1 cellular context compared by ENCODE assay signal in genomic region chr17:44133918-44134476, GRCh38.
TF ChIP-seq lines count a peak whose summit lies in the region.

No MANE protein-coding gene starts in this region.

TF ChIP-seq in HepG2, 621 proteins besides CTCF, POLR2A, EP300 and RAD21 (continued from another document and continues in another):
- TF ChIP-seq TFDP1 (CRISPR knock-in tag; IDR thresholded peaks at IDR 0.05; ENCODE audit: borderline replicate concordance) (peak; percentile 47; the same call in 1 of the 2 replicates), ZNF33B (CRISPR knock-in tag; IDR thresholded peaks at IDR 0.05) (no peak), TRIM22 (IDR thresholded peaks at IDR 0.05) (no peak), DRAP1 (CRISPR knock-in tag; IDR thresholded peaks at IDR 0.05) (0 out of 2 replicates have a peak, but pooled peaks have one; percentile 32), ZNF773 (CRISPR knock-in tag; IDR thresholded peaks at IDR 0.05; ENCODE audit: borderline replicate concordance) (no peak), CHD2 (IDR thresholded peaks at IDR 0.05; ENCODE audit: low read depth, low read length) (no peak), ZNF572 (CRISPR knock-in tag; IDR thresholded peaks at IDR 0.05) (no peak; the same call in 1 of the 2 replicates), HMGXB4 (CRISPR knock-in tag; IDR thresholded peaks at IDR 0.05; ENCODE audit: borderline replicate concordance in 1 of 2, low read depth in 1 of 2) (peak in 1 of 2 experiments; percentile 66; a peak in 2 of 4 replicates), KMT2B (CRISPR knock-in tag; IDR thresholded peaks at IDR 0.05) (no peak), FOXP1 (IDR thresholded peaks at IDR 0.05) (no peak), FOXP1 (CRISPR knock-in tag; IDR thresholded peaks at IDR 0.05) (peak; percentile 58), TFE3 (CRISPR knock-in tag; IDR thresholded peaks at IDR 0.05) (peak; percentile 53; the same call in 1 of the 2 replicates), ZNF296 (CRISPR knock-in tag; conservative IDR thresholded peaks at IDR 0.05) (no peak), SUZ12 (IDR thresholded peaks at IDR 0.05; ENCODE audit: low read depth, low read length) (no peak), KAT2B (IDR thresholded peaks at IDR 0.05; ENCODE audit: borderline replicate concordance, low read depth, low read length) (no peak), JARID2 (CRISPR knock-in tag; IDR thresholded peaks at IDR 0.05; ENCODE audit: insufficient replicate concordance) (no peak), ZNF362 (CRISPR knock-in tag; IDR thresholded peaks at IDR 0.05; ENCODE audit: borderline replicate concordance) (peak; percentile 70; the same call in 1 of the 2 replicates), SNRNP70 (IDR thresholded peaks at IDR 0.05; ENCODE audit: low read depth, low read length) (no peak), IRF9 (CRISPR knock-in tag; IDR thresholded peaks at IDR 0.05; ENCODE audit: borderline replicate concordance) (peak; percentile 53; the same call in 1 of the 2 replicates), NBN (conservative IDR thresholded peaks at IDR 0.05) (no peak), HMG20A (CRISPR knock-in tag; IDR thresholded peaks at IDR 0.05; ENCODE audit: borderline replicate concordance) (peak; percentile 67; the same call in 1 of the 2 replicates), ZNF510 (CRISPR knock-in tag; IDR thresholded peaks at IDR 0.05; ENCODE audit: low read depth) (peak; percentile 73; the same call in 1 of the 2 replicates), SRSF9 (IDR thresholded peaks at IDR 0.05; ENCODE audit: borderline replicate concordance, insufficient read depth, low read depth, low read length, poor library complexity, severe bottlenecking) (no peak), HDAC6 (IDR thresholded peaks at IDR 0.05; ENCODE audit: low read depth, low read length) (no peak), NFE2L1 (CRISPR knock-in tag; IDR thresholded peaks at IDR 0.05; ENCODE audit: borderline replicate concordance) (no peak), ARID2 (CRISPR knock-in tag; IDR thresholded peaks at IDR 0.05; ENCODE audit: borderline replicate concordance) (no peak), NFE2 (CRISPR knock-in tag; IDR thresholded peaks at IDR 0.05) (no peak), ZSCAN30 (CRISPR knock-in tag; IDR thresholded peaks at IDR 0.05) (0 out of 2 replicates have a peak, but pooled peaks have one; percentile 61), MTF2 (CRISPR knock-in tag; IDR thresholded peaks at IDR 0.05; ENCODE audit: borderline replicate concordance) (no peak), ZNF788 (CRISPR knock-in tag; IDR thresholded peaks at IDR 0.05; ENCODE audit: borderline replicate concordance) (peak; percentile 55; the same call in 1 of the 2 replicates), PHF20 (CRISPR knock-in tag; IDR thresholded peaks at IDR 0.05) (no peak; the same call in 1 of the 2 replicates), NCOR1 (IDR thresholded peaks at IDR 0.05; ENCODE audit: borderline replicate concordance, low read length) (no peak), CBX2 (IDR thresholded peaks at IDR 0.05; ENCODE audit: low read depth, low read length) (no peak), CBX2 (CRISPR knock-in tag; IDR thresholded peaks at IDR 0.05; ENCODE audit: low read depth) (no peak), SRY (CRISPR knock-in tag; IDR thresholded peaks at IDR 0.05) (peak; percentile 83), ASH2L (IDR thresholded peaks at IDR 0.05; ENCODE audit: insufficient read length, low read depth, low read length) (no peak), SP4 (CRISPR knock-in tag; IDR thresholded peaks at IDR 0.05) (no peak), BORCS8-MEF2B (CRISPR knock-in tag; IDR thresholded peaks at IDR 0.05) (peak; percentile 89)
- TF ChIP-seq, protein P1, sequence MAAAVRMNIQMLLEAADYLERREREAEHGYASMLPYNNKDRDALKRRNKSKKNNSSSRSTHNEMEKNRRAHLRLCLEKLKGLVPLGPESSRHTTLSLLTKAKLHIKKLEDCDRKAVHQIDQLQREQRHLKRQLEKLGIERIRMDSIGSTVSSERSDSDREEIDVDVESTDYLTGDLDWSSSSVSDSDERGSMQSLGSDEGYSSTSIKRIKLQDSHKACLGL (CRISPR knock-in tag; IDR thresholded peaks at IDR 0.05) = peak; percentile 69; the same call in 1 of the 2 replicates
- TF ChIP-seq, protein P2, sequence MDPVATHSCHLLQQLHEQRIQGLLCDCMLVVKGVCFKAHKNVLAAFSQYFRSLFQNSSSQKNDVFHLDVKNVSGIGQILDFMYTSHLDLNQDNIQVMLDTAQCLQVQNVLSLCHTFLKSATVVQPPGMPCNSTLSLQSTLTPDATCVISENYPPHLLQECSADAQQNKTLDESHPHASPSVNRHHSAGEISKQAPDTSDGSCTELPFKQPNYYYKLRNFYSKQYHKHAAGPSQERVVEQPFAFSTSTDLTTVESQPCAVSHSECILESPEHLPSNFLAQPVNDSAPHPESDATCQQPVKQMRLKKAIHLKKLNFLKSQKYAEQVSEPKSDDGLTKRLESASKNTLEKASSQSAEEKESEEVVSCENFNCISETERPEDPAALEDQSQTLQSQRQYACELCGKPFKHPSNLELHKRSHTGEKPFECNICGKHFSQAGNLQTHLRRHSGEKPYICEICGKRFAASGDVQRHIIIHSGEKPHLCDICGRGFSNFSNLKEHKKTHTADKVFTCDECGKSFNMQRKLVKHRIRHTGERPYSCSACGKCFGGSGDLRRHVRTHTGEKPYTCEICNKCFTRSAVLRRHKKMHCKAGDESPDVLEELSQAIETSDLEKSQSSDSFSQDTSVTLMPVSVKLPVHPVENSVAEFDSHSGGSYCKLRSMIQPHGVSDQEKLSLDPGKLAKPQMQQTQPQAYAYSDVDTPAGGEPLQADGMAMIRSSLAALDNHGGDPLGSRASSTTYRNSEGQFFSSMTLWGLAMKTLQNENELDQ (CRISPR knock-in tag; IDR thresholded peaks at IDR 0.05; ENCODE audit: borderline replicate concordance) = no peak
- TF ChIP-seq, protein P3, sequence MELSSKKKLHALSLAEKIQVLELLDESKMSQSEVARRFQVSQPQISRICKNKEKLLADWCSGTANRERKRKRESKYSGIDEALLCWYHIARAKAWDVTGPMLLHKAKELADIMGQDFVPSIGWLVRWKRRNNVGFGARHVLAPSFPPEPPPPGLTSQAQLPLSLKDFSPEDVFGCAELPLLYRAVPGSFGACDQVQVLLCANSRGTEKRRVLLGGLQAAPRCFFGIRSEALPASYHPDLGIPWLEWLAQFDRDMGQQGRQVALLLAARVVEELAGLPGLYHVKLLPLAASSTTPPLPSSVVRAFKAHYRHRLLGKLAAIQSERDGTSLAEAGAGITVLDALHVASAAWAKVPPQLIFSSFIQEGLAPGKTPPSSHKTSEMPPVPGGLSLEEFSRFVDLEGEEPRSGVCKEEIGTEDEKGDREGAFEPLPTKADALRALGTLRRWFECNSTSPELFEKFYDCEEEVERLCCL (CRISPR knock-in tag; IDR thresholded peaks at IDR 0.05; ENCODE audit: borderline replicate concordance) = 0 out of 2 replicates have a peak, but pooled peaks have one; percentile 35
- TF ChIP-seq, protein P4, sequence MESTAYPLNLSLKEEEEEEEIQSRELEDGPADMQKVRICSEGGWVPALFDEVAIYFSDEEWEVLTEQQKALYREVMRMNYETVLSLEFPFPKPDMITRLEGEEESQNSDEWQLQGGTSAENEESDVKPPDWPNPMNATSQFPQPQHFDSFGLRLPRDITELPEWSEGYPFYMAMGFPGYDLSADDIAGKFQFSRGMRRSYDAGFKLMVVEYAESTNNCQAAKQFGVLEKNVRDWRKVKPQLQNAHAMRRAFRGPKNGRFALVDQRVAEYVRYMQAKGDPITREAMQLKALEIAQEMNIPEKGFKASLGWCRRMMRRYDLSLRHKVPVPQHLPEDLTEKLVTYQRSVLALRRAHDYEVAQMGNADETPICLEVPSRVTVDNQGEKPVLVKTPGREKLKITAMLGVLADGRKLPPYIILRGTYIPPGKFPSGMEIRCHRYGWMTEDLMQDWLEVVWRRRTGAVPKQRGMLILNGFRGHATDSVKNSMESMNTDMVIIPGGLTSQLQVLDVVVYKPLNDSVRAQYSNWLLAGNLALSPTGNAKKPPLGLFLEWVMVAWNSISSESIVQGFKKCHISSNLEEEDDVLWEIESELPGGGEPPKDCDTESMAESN (CRISPR knock-in tag; conservative IDR thresholded peaks at IDR 0.05) = peak; percentile 100
- TF ChIP-seq, protein P5, sequence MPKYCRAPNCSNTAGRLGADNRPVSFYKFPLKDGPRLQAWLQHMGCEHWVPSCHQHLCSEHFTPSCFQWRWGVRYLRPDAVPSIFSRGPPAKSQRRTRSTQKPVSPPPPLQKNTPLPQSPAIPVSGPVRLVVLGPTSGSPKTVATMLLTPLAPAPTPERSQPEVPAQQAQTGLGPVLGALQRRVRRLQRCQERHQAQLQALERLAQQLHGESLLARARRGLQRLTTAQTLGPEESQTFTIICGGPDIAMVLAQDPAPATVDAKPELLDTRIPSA (CRISPR knock-in tag; IDR thresholded peaks at IDR 0.05; ENCODE audit: borderline replicate concordance) = no peak
- TF ChIP-seq, protein P6, sequence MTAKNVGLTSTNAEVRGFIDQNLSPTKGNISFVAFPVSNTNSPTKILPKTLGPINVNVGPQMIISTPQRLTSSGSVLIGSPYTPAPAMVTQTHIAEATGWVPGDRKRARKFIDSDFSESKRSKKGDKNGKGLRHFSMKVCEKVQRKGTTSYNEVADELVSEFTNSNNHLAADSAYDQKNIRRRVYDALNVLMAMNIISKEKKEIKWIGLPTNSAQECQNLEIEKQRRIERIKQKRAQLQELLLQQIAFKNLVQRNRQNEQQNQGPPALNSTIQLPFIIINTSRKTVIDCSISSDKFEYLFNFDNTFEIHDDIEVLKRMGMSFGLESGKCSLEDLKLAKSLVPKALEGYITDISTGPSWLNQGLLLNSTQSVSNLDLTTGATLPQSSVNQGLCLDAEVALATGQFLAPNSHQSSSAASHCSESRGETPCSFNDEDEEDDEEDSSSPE (CRISPR knock-in tag; IDR thresholded peaks at IDR 0.05) = 0 out of 2 replicates have a peak, but pooled peaks have one; percentile 50
